ENCODE assay signal across 15 cellular contexts in genomic region chr11:118857385-118857784, GRCh38. TPM values are rescaled to one million over a fixed set of nuclear protein-coding genes. Genes with fewer than 3 reads are reported as not detected.
DNase-seq lines count a peak whose midpoint lies in the region; TF ChIP-seq lines count a peak whose summit lies in the region.
"Had no signal": no experiment of that assay in that cellular context is flagged by ENCODE, and none has a peak within 500 bp of the region (broad histone marks: within the 10 kb centered on the region; RNA-seq: fewer than 3 reads in every experiment).

No MANE protein-coding gene starts in this region.

- H4K20me1 ChIP-seq in BLaER1 treated with 17β-estradiol and CSF1 and Interleukin-3, amounts not matched to agents 10 nM and 100 nM, result no peaks in the 10 kb centered on the region
- no peaks in the 10 kb centered on the region for H4K20me1 ChIP-seq in Loucy (ENCODE audit: insufficient read depth, low read length, poor library complexity, severe bottlenecking)
- no peaks in the 10 kb centered on the region for H4K20me1 ChIP-seq in SU-DHL-6 (ENCODE audit: low read depth, low read length)

- peak overlapping the region; percentile 1 to 71 (median 63); a peak in 20 of 22 replicates for H3K4me2 ChIP-seq in BLaER1 treated with 17β-estradiol and CSF1 and Interleukin-3, amounts not matched to agents 10 nM and 100 nM
- no peak overlapping the region for H3K4me2 ChIP-seq in Loucy (ENCODE audit: low read depth, low read length, poor library complexity, severe bottlenecking)
- peak overlapping the region; percentile 39 for H3K4me2 ChIP-seq in SU-DHL-6 (ENCODE audit: low read depth, low read length, poor library complexity, severe bottlenecking)

- no peak overlapping the region for H3K4me3 ChIP-seq in BLaER1 treated with 17β-estradiol and CSF1 and Interleukin-3, amounts not matched to agents 10 nM and 100 nM
- H3K4me3 ChIP-seq in Loucy (ENCODE audit: low read length, poor library complexity, severe bottlenecking) (no peak overlapping the region), SU-DHL-6 (ENCODE audit: insufficient read depth, low read length, poor library complexity, severe bottlenecking) (no peak overlapping the region)
- H3K4me3 ChIP-seq: GM23248 had no signal

- peak overlapping the region in 8 of 11 experiments; percentile 13 to 67 (median 52); a peak in 13 of 22 replicates for H3K27ac ChIP-seq in BLaER1 treated with 17β-estradiol and CSF1 and Interleukin-3, amounts not matched to agents 10 nM and 100 nM
- H3K27ac ChIP-seq in SU-DHL-6 (ENCODE audit: low read depth, low read length), result peak overlapping the region; percentile 59
- H3K27ac ChIP-seq: GM23248 had no signal

- DNase-seq in posterior vena cava (ENCODE audit: low spot score) (peak; percentile 14), GM19240 (ENCODE audit: insufficient read length, low spot score) (no peak), middle frontal gyrus (ENCODE audit: extremely low spot score, low spot score) (no peak)
- DNase-seq in stimulated activated CD4-positive, alpha-beta T cell treated with anti-CD3 and anti-CD28 coated beads, Interleukin-1b, Interleukin-23, amount 100 ng/mL, for 48 hours, result no peak
- DNase-seq: ACHN; CD8-positive, alpha-beta T cell; COR-L47; DMS153; GM23248 had no signal

- no peaks in the 10 kb centered on the region for H3K27me3 ChIP-seq in BLaER1 treated with 17β-estradiol and CSF1 and Interleukin-3, amounts not matched to agents 10 nM and 100 nM
- H3K27me3 ChIP-seq in Loucy (ENCODE audit: insufficient read depth, low read length, poor library complexity, severe bottlenecking), result no peaks in the 10 kb centered on the region
- H3K27me3 ChIP-seq in SU-DHL-6 (ENCODE audit: low read length), result no peaks in the 10 kb centered on the region

- 0 out of 22 replicates have a peak, but pooled peaks cover 0 to 4% (median 0%) of the 10 kb centered on the region in 11 experiments for H3K9me3 ChIP-seq in BLaER1 treated with 17β-estradiol and CSF1 and Interleukin-3, amounts not matched to agents 10 nM and 100 nM (replicated peaks in 1 of 11)
- H3K9me3 ChIP-seq in Loucy (ENCODE audit: insufficient read depth, low read depth, low read length) (no peaks in the 10 kb centered on the region), SU-DHL-6 (ENCODE audit: insufficient read depth, low read length) (no peaks in the 10 kb centered on the region)

- H3K79me2 ChIP-seq in Loucy (ENCODE audit: insufficient read depth, low read length) (no peaks in the 10 kb centered on the region), SU-DHL-6 (ENCODE audit: insufficient read depth, low read length) (no peaks in the 10 kb centered on the region)

- H2AFZ ChIP-seq in Loucy (ENCODE audit: low read length) (peak overlapping the region; percentile 11; the same call in 1 of the 2 replicates), SU-DHL-6 (ENCODE audit: low read depth, low read length, severe bottlenecking) (no peak overlapping the region)
- H2AFZ ChIP-seq: GM23248 had no signal

- peaks cover 36 to 83% (median 77%) of the 10 kb centered on the region in 10 experiments for H3K4me1 ChIP-seq in BLaER1 treated with 17β-estradiol and CSF1 and Interleukin-3, amounts not matched to agents 10 nM and 100 nM
- peaks cover under 1% of the 10 kb centered on the region for H3K4me1 ChIP-seq in Loucy (ENCODE audit: insufficient read depth, low read length, poor library complexity, severe bottlenecking)

- TF ChIP-seq CTCF in Loucy (conservative IDR thresholded peaks at IDR 0.05; ENCODE audit: low read length) (no peak), SU-DHL-6 (IDR thresholded peaks at IDR 0.05; ENCODE audit: insufficient read depth, low read length, poor library complexity, severe bottlenecking) (no peak)

- peak overlapping the region in 2 of 11 experiments; percentile 0 to 49; a peak in 1 of 22 replicates for H3K9ac ChIP-seq in BLaER1 treated with 17β-estradiol and CSF1 and Interleukin-3, amounts not matched to agents 10 nM and 100 nM
- H3K9ac ChIP-seq in Loucy (ENCODE audit: low read depth, low read length, poor library complexity, severe bottlenecking) (no peak overlapping the region), SU-DHL-6 (ENCODE audit: low read length) (no peak overlapping the region)
- H3K9ac ChIP-seq: GM23248 had no signal

- H3F3A ChIP-seq in Loucy (ENCODE audit: low read depth) (no peaks in the 10 kb centered on the region), SU-DHL-6 (ENCODE audit: insufficient read depth) (peaks cover 24% of the 10 kb centered on the region)

- intact Hi-C loops in posterior vena cava (cut with DNase I), result loop anchor here in 1 of 2 donors (10.0 kb wide), 1 partner anchor 1787 kb away; no protein-coding TSS in a partner anchor

- no peaks in the 10 kb centered on the region for H3K9me2 ChIP-seq in Loucy (replicated peaks; ENCODE audit: low read depth, low read length)
- no peaks in the 10 kb centered on the region for H3K9me2 ChIP-seq in SU-DHL-6 (replicated peaks; ENCODE audit: insufficient read depth, low read length)

- H3K36me3 ChIP-seq in BLaER1 treated with 17β-estradiol and CSF1 and Interleukin-3, amounts not matched to agents 10 nM and 100 nM, result no peaks in the 10 kb centered on the region
- H3K36me3 ChIP-seq in Loucy (ENCODE audit: insufficient read depth, low read length) (no peaks in the 10 kb centered on the region), SU-DHL-6 (ENCODE audit: low read length) (no peaks in the 10 kb centered on the region)

RNA-seq across cellular contexts. Expression of gene CXCR5, which starts 26.3 kb away (rescaled TPM):
- under 1 TPM in 1 of 2 donors, not detected in 1; 0.10 TPM for total RNA-seq in posterior vena cava
- total RNA-seq: A172, Daoy, GM23248, HepG2 had no signal
